In genomic region chr7:18821554-18821953, GRCh38 we compare ENCODE assay signal across 3 cellular contexts.
"Had no signal": no experiment of that assay in that cellular context is flagged by ENCODE, and none has a peak within 500 bp of the region (broad histone marks: within the 10 kb centered on the region; RNA-seq: fewer than 3 reads in every experiment).

No MANE protein-coding gene starts in this region.

- DNase-seq: GDM1, GF-D8 had no signal

- H3K4me3 ChIP-seq: GM12878 had no signal

- ATAC-seq: GM12878 had no signal
